Comparison of ENCODE assay signal across 15 cellular contexts in the genomic region with DNA sequence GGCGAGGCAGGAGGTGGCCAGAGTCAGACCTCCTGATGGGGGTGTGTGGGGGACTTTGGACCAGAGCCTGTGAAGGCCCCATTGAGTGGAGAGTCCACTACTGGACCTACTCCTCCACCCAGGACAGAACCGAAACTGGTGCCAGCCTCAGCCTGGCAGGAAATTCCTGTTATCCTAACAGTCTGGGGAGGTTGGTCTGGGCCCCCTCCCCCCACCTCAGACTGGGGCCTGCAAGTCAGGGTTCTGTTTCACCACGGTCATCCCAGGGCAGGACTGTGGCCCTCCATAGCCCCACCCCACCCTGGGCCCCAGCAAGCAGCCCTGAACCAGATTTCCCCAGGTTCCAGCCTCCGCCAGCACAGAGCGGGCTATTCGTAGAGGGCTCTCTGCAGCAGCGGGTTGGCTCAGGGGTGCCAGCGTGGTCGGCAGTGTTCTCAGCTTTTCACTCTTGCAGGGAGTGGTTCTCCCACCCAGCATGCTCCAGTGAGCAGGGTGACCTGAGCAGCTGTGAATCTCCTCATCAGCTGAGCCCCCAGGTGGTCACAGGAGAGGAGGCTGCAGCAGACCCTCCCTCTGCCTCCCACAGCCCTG.
"Had no signal": no experiment of that assay in that cellular context is flagged by ENCODE, and none has a peak within 500 bp of the region (broad histone marks: within the 10 kb centered on the region; RNA-seq: fewer than 3 reads in every experiment).

No MANE protein-coding gene starts in this region.

- H3K36me3 ChIP-seq: adrenal gland, thyroid gland had no signal

- FAIRE-seq: bronchial epithelial cell had no signal

- H3K4me3 ChIP-seq: adrenal gland, thyroid gland had no signal

- H3K27me3 ChIP-seq: adrenal gland, thyroid gland had no signal

- H3K27ac ChIP-seq: adrenal gland, thyroid gland had no signal

- H3K9me3 ChIP-seq: adrenal gland, thyroid gland had no signal

- ATAC-seq: activated CD8-positive, alpha-beta T cell treated with anti-CD3 and anti-CD28 coated beads for 36 hours; activated T-cell treated with anti-CD3 and anti-CD28 coated beads, Interleukin-2, amount 50 U/mL, for 4 hours; left cardiac atrium; naive thymus-derived CD8-positive, alpha-beta T cell had no signal

- H3K4me1 ChIP-seq: adrenal gland had no signal

- DNase-seq: activated CD4-positive, alpha-beta T cell treated with anti-CD3 and anti-CD28 coated beads, Interleukin-2, amount 10 ng/mL, durations not matched to agents 24 days and 14 days; activated CD8-positive, alpha-beta T cell treated with anti-CD3 and anti-CD28 coated beads for 36 hours; activated T-cell treated with anti-CD3 and anti-CD28 coated beads, Interleukin-2, amount 50 U/mL, for 4 hours; adrenal gland; dermis blood vessel endothelial cell; effector memory CD4-positive, alpha-beta T cell; left cardiac atrium; stimulated activated CD4-positive, alpha-beta T cell treated with anti-CD3 and anti-CD28 coated beads, Interleukin-12 subunit alpha, Interleukin-12 subunit beta, amount 100 ng/mL, for 4 hours; stimulated activated CD4-positive, alpha-beta T cell treated with anti-CD3 and anti-CD28 coated beads, Interleukin-1b, Interleukin-23, amount 100 ng/mL, for 48 hours; stimulated activated CD8-positive, alpha-beta memory T cell treated with anti-CD3 and anti-CD28 coated beads, Interleukin-4, amount 100 ng/mL, for 48 hours; stimulated activated naive CD4-positive, alpha-beta T cell; T1000 had no signal
